Comparison of ENCODE assay signal across 1 cellular context in genomic region chr1:238991730-238992490, GRCh38.
TF ChIP-seq lines count a peak whose summit lies in the region.

No MANE protein-coding gene starts in this region.

TF ChIP-seq in SK-N-SH, 30 proteins besides CTCF, POLR2A, EP300 and RAD21 (continued from another document):
- TF ChIP-seq USF1 (IDR thresholded peaks at IDR 0.05; ENCODE audit: borderline replicate concordance, low read depth) (no peak), TEAD4 (IDR thresholded peaks at IDR 0.05; ENCODE audit: borderline replicate concordance, insufficient read depth) (no peak), EZH2phosphoT487 (IDR thresholded peaks at IDR 0.05; ENCODE audit: borderline replicate concordance, low read depth) (no peak), MAX (IDR thresholded peaks at IDR 0.05; ENCODE audit: low read depth) (no peak), FOXM1 (IDR thresholded peaks at IDR 0.05; ENCODE audit: low read depth) (no peak), FOXJ3 (CRISPR knock-in tag; IDR thresholded peaks at IDR 0.05) (no peak), PBX3 (IDR thresholded peaks at IDR 0.05) (no peak), YY1 (IDR thresholded peaks at IDR 0.05; ENCODE audit: low read depth) (no peak), GATA2 (CRISPR knock-in tag; IDR thresholded peaks at IDR 0.05) (no peak), USF2 (IDR thresholded peaks at IDR 0.05; ENCODE audit: borderline replicate concordance, low read depth, low read length) (no peak)
TF ChIP-seq in SK-N-SH: peak in this region for 0.
